In the genomic region with DNA sequence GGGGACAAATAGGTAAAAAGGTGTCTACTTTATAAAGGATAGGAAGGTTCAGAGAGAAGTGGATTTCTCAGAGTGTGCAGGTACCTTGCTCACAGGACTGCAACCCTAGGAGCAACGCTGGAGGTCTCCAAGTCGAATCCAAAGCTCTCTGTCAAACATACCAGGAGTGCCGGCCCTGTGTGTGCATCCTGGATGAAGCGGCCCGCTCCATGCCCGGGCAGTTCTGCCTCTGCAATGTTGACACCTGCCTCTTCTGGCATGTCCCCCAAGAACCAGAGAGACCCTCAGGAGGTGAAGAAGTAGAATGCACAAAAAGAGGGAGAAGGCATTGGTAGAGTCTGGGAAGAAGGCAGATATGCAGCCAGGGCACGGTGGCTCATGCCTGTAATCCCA, we compare ENCODE assay signal across 24 cellular contexts. TPM values are rescaled to one million over a fixed set of nuclear protein-coding genes. Genes with fewer than 3 reads are reported as not detected.
A peak's percentile ranks its signal among the peaks of the same experiment; 100 is the strongest.
DNase-seq lines count a peak whose midpoint lies in the region; ATAC-seq, FAIRE-seq and TF ChIP-seq lines count a peak whose summit lies in the region.
"Had no signal": no experiment of that assay in that cellular context is flagged by ENCODE, and none has a peak within 500 bp of the region (broad histone marks: within the 10 kb centered on the region; RNA-seq: fewer than 3 reads in every experiment).

No MANE protein-coding gene starts in this region.

- no peak for TF ChIP-seq EP300 in K562 (IDR thresholded peaks at IDR 0.05; ENCODE audit: low read length)

- H2BK15ac ChIP-seq in neuronal stem cell (ENCODE audit: low read length), result no peak overlapping the region

- FAIRE-seq in K562 (lab: Jason Lieb, UNC), result no peak
- FAIRE-seq: A204.1, D721Med, G401.6, GM12891 had no signal

- no peak overlapping the region for H2AK5ac ChIP-seq in neuronal stem cell (ENCODE audit: low read depth, low read length)

- H2AFZ ChIP-seq in K562 (ENCODE audit: low read depth, low read length) (no peak overlapping the region), neuronal stem cell (ENCODE audit: low read length) (no peak overlapping the region)

- no peak for TF ChIP-seq CTCF in K562 (IDR thresholded peaks at IDR 0.05 in 2 of 3, conservative IDR thresholded peaks at IDR 0.05 in 1 of 3; ENCODE audit: insufficient read depth in 2 of 3, low read depth in 1 of 3, low read length in 3 of 3)

- in situ Hi-C loops in K562 (cut with MboI), result no loop called here

- H3K79me1 ChIP-seq in neuronal stem cell (ENCODE audit: low read depth, low read length), result peaks cover 1% of the 10 kb centered on the region

- no TSS peak for BruUV-seq in K562 (replicated peaks; lab: Mats Ljungman, UMichigan)

- DNase-seq in Right ventricle myocardium superior (peak; percentile 3), left ventricle myocardium superior (no peak), K562 (ENCODE audit: extremely low read depth in 1 of 4, low spot score in 3 of 4) (no peak), neuronal stem cell (ENCODE audit: low spot score) (no peak), NCI-H2081 treated with DMSO at 0.1 percent for 48 hours (lab: John Stamatoyannopoulos, UW) (no peak)
- DNase-seq: 8988T; ACHN; BE2C; C1 segment of cervical spinal cord; Calu3; CD4-positive, alpha-beta T cell; CD8-positive, alpha-beta T cell; DMS79 treated with DMSO at 0.1 percent for 48 hours; GF-D8 had no signal

- 11% methylated on average over 7 of the region's 7 CpGs for WGBS in K562 (ENCODE audit: insufficient coverage, low coverage, missing lambda C conversion rate)
- no CpG with 5 or more reads among the region's 7 CpGs for WGBS in neuronal stem cell (ENCODE audit: extremely low coverage in 2 of 2, insufficient read length in 2 of 2, insufficient replicate concordance in 1 of 2), 2 donors

- H4K8ac ChIP-seq in neuronal stem cell (ENCODE audit: low read depth, low read length), result no peak overlapping the region

- CTCF ChIA-PET in K562 (lab: Yijun Ruan, JAX; ENCODE audit: low intra/inter-chr PET ratio), result no interaction called here

- ATAC-seq in Right ventricle myocardium superior (ENCODE audit: poor library complexity) (no peak), left ventricle myocardium superior (no peak), K562 (no peak), GM18868 (IDR thresholded peaks at IDR 0.05; ENCODE audit: unreplicated experiment) (no peak)
- ATAC-seq: CD8-positive, alpha-beta T cell had no signal

- H3K4me2 ChIP-seq in K562 (ENCODE audit: insufficient read depth, low read length), result no peak overlapping the region
- no peak overlapping the region for H3K4me2 ChIP-seq in neuronal stem cell (ENCODE audit: insufficient read depth, low read length, poor library complexity, severe bottlenecking)
- H3K4me2 ChIP-seq: BLaER1 had no signal

- H3K9me3 ChIP-seq in K562 (replicated peaks; ENCODE audit: control insufficient read depth, insufficient read depth, low read depth, low read length) (no peaks in the 10 kb centered on the region), neuronal stem cell (replicated peaks in 1 of 2; ENCODE audit: control insufficient read depth in 2 of 2, insufficient read depth in 1 of 2, low read depth in 1 of 2, low read length in 2 of 2) (no peaks in the 10 kb centered on the region)
- H3K9me3 ChIP-seq: BE2C, BLaER1, Caco-2 had no signal

- intact Hi-C loops in Right ventricle myocardium superior (cut with DNase I) (no loop called here), left ventricle myocardium superior (cut with micrococcal nuclease) (no loop called here), K562 (cut with micrococcal nuclease) (loop anchor here (10.0 kb wide), 1 partner anchor 497 kb away; no protein-coding TSS in a partner anchor)

- no peak overlapping the region for H3K4me3 ChIP-seq in K562
- no peak overlapping the region for H3K4me3 ChIP-seq in neuronal stem cell (ENCODE audit: low read length in 2 of 2)
- H3K4me3 ChIP-seq: BLaER1 had no signal

- no peak overlapping the region for H3K14ac ChIP-seq in neuronal stem cell (ENCODE audit: low read length)

- no peak overlapping the region for H2BK5ac ChIP-seq in neuronal stem cell (ENCODE audit: low read length)

- H3K27ac ChIP-seq in K562 (ENCODE audit: extremely low read depth, low read depth, low read length) (no peak overlapping the region), neuronal stem cell (replicated peaks; ENCODE audit: low read length) (no peak overlapping the region)
- H3K27ac ChIP-seq: BLaER1 had no signal

- H3K79me2 ChIP-seq in K562 (ENCODE audit: control insufficient read depth, insufficient read depth, low read length), result no peaks in the 10 kb centered on the region

- H3K23ac ChIP-seq in neuronal stem cell (ENCODE audit: low read depth, low read length, poor library complexity), result peak overlapping the region; percentile 83

- H4K20me1 ChIP-seq in K562 (replicated peaks; ENCODE audit: control insufficient read depth, insufficient read depth, low read length), result peaks cover 18% of the 10 kb centered on the region; the same call in 1 of the 2 replicates

- no peak for TF ChIP-seq RAD21 in K562 (CRISPR knock-in tag; conservative IDR thresholded peaks at IDR 0.05 in 1 of 2, IDR thresholded peaks at IDR 0.05 in 1 of 2)

- H3K36me3 ChIP-seq in K562 (ENCODE audit: control insufficient read depth, insufficient read depth, low read length), result peaks cover 18% of the 10 kb centered on the region; the same call in 1 of the 3 replicates
- peaks cover 7 to 18% of the 10 kb centered on the region in 2 donors for H3K36me3 ChIP-seq in neuronal stem cell (replicated peaks in 1 of 2; ENCODE audit: control insufficient read depth in 2 of 2, insufficient read depth in 2 of 2, low read length in 2 of 2)
- H3K36me3 ChIP-seq: BE2C had no signal

- no peak overlapping the region for H3K18ac ChIP-seq in neuronal stem cell (ENCODE audit: low read length)

- H3K9me1 ChIP-seq in K562 (ENCODE audit: control insufficient read depth, insufficient read depth, low read length), result peaks cover 6% of the 10 kb centered on the region

- H4K91ac ChIP-seq in neuronal stem cell (ENCODE audit: low read depth, low read length, poor library complexity), result no peak overlapping the region

- TF ChIP-seq POLR2A in K562 (conservative IDR thresholded peaks at IDR 0.05), result no peak

- H3K4me1 ChIP-seq in K562 (replicated peaks in 1 of 2; ENCODE audit: control insufficient read depth in 2 of 2, insufficient read depth in 2 of 2, low read length in 2 of 2), result peaks cover 3 to 37% of the 10 kb centered on the region in 2 experiments; a peak in 4 of 5 replicates
- H3K4me1 ChIP-seq in neuronal stem cell (ENCODE audit: control insufficient read depth in 2 of 2, insufficient read depth in 1 of 2, low read depth in 1 of 2, low read length in 2 of 2), result no peaks in the 10 kb centered on the region
- H3K4me1 ChIP-seq: BE2C had no signal

- H3K9ac ChIP-seq in K562 (ENCODE audit: insufficient read depth in 1 of 2, low read depth in 2 of 2, low read length in 2 of 2) (no peak overlapping the region), neuronal stem cell (ENCODE audit: low read depth, low read length, poor library complexity) (no peak overlapping the region)
- H3K9ac ChIP-seq: BLaER1 had no signal

- H2BK120ac ChIP-seq in neuronal stem cell (ENCODE audit: low read depth, low read length), result no peak overlapping the region

- no peak overlapping the region for H2BK12ac ChIP-seq in neuronal stem cell (ENCODE audit: low read length)

- POLR2A ChIA-PET in K562 (lab: Yijun Ruan, JAX), result interaction anchor here (0.6 to 5.0 kb wide), 5 partner anchors 11 to 166 kb away, joined by 3 to 44 read pairs (median 4); partner anchors contain the start of gene SLC25A1

- peaks cover 18 to 30% of the 10 kb centered on the region in 2 experiments; a peak in 4 of 5 replicates for H3K27me3 ChIP-seq in K562 (ENCODE audit: control insufficient read depth in 2 of 2, insufficient read depth in 2 of 2, low read length in 2 of 2)
- H3K27me3 ChIP-seq in neuronal stem cell (ENCODE audit: control insufficient read depth in 3 of 3, insufficient read depth in 3 of 3, low read depth in 1 of 3, low read length in 3 of 3), result peaks cover 0 to 3% (median 0%) of the 10 kb centered on the region in 3 experiments
- H3K27me3 ChIP-seq: BE2C, BLaER1 had no signal

- H3K4ac ChIP-seq in neuronal stem cell (ENCODE audit: low read length), result no peak overlapping the region

RNA-seq across cellular contexts. Expression of gene TSSK2, which starts 3.1 kb away (rescaled TPM):
- not detected for total RNA-seq in Right ventricle myocardium superior
- total RNA-seq in left ventricle myocardium superior, result not detected
- 0.21 TPM in 1 of 2 replicates, not detected in the other for total RNA-seq in K562 (2011; cell fraction: chromatin; rRNA removed; ENCODE audit: low replicate concordance)
- total RNA-seq in K562 (2011; cell fraction: nucleolus; rRNA removed), result not detected in 2 replicates
- 0.22 TPM in 1 of 2 replicates, not detected in the other for total RNA-seq in K562 (2011; cell fraction: nucleoplasm; rRNA removed)
- not detected in 2 replicates for total RNA-seq in K562 (2014; rRNA removed)
- total RNA-seq in K562 (2014; rRNA removed; fragmentation: Illumina TruSeq; extraction: Trizol), result not detected in 2 replicates
- not detected in 2 replicates for total RNA-seq in K562 (2015; rRNA removed; fragmentation: Illumina TruSeq; extraction: Trizol)
- total RNA-seq in K562 (2021), result not detected in 2 replicates
- polyA plus RNA-seq in K562 (2011; rRNA removed), result not detected in 2 replicates
- 0.04 TPM in 1 of 2 replicates, not detected in the other for polyA plus RNA-seq in K562 (2011; cell fraction: cytosol; rRNA removed)
- polyA plus RNA-seq in K562 (2011; cell fraction: nucleus; rRNA removed), result 0.10 TPM in 1 of 2 replicates, not detected in the other
- polyA plus RNA-seq in K562 (2012), result not detected in 2 replicates
- not detected in 2 replicates for polyA plus RNA-seq in K562 (2014; fragmentation: Illumina TruSeq; extraction: Trizol)
- polyA plus RNA-seq in K562 (2014; fragmentation: Nextera tagmentation; extraction: Ambion mirVana), result not detected
- polyA plus RNA-seq in K562 (2014; rRNA removed), result 0.04 TPM in 1 of 2 replicates, not detected in the other
- not detected in 2 replicates for polyA minus RNA-seq in K562 (2011; rRNA and poly(A)+ RNA removed)
- not detected in 2 replicates for polyA minus RNA-seq in K562 (2011; cell fraction: cytosol; rRNA and poly(A)+ RNA removed)
- polyA minus RNA-seq in K562 (2011; cell fraction: nucleus; rRNA and poly(A)+ RNA removed), result not detected in 2 replicates
- polyA plus RNA-seq in neuronal stem cell (2013, experiment 1 of 2), result not detected
- not detected for polyA plus RNA-seq in neuronal stem cell (2013, experiment 2 of 2)
- total RNA-seq: A673, Caco-2, Calu3 had no signal
- polyA plus RNA-seq: AG04450, CD14-positive monocyte had no signal

RNA-seq across cellular contexts. Expression of gene DGCR2, which starts 5.8 kb away (rescaled TPM):
- total RNA-seq in Right ventricle myocardium superior (29.7 TPM), left ventricle myocardium superior (33.1 TPM), K562 (2014; rRNA removed) (62.9 and 79.7 TPM in 2 replicates), K562 (2014; rRNA removed; fragmentation: Illumina TruSeq; extraction: Trizol) (25.0 and 31.7 TPM in 2 replicates), K562 (2015; rRNA removed; fragmentation: Illumina TruSeq; extraction: Trizol) (52.2 and 56.7 TPM in 2 replicates), K562 (2021) (101 and 103 TPM in 2 replicates)
- total RNA-seq in K562 (2011; cell fraction: chromatin; rRNA removed; ENCODE audit: low replicate concordance), result 104 and 237 TPM in 2 replicates
- 233 and 250 TPM in 2 replicates for total RNA-seq in K562 (2011; cell fraction: nucleolus; rRNA removed)
- 163 and 192 TPM in 2 replicates for total RNA-seq in K562 (2011; cell fraction: nucleoplasm; rRNA removed)
- polyA plus RNA-seq in K562 (2011; rRNA removed) (45.6 and 65.3 TPM in 2 replicates), K562 (2014; fragmentation: Illumina TruSeq; extraction: Trizol) (56.7 and 59.7 TPM in 2 replicates), K562 (2014; fragmentation: Nextera tagmentation; extraction: Ambion mirVana) (under 1 TPM; 0.69 to 0.70 TPM), K562 (2014; rRNA removed) (54.1 and 56.4 TPM in 2 replicates)
- polyA plus RNA-seq in K562 (2011; cell fraction: cytosol; rRNA removed), result 87.9 and 92.8 TPM in 2 replicates
- polyA plus RNA-seq in K562 (2011; cell fraction: nucleus; rRNA removed), result 96.5 and 99.6 TPM in 2 replicates
- 68.2 and 87.4 TPM in 2 replicates for polyA plus RNA-seq in K562 (2012)
- polyA minus RNA-seq in K562 (2011; rRNA and poly(A)+ RNA removed), result 59.4 and 60.5 TPM in 2 replicates
- 76.8 and 101 TPM in 2 replicates for polyA minus RNA-seq in K562 (2011; cell fraction: cytosol; rRNA and poly(A)+ RNA removed)
- 59.6 and 106 TPM in 2 replicates for polyA minus RNA-seq in K562 (2011; cell fraction: nucleus; rRNA and poly(A)+ RNA removed)
- 31.2 TPM for polyA plus RNA-seq in neuronal stem cell (2013, experiment 1 of 2)
- 31.1 TPM for polyA plus RNA-seq in neuronal stem cell (2013, experiment 2 of 2)

RNA-seq across cellular contexts. Expression of gene ESS2, which starts 16.4 kb away (rescaled TPM):
- 6.7 TPM for total RNA-seq in Right ventricle myocardium superior
- total RNA-seq in left ventricle myocardium superior, result 9.3 TPM
- total RNA-seq in K562 (2011; cell fraction: chromatin; rRNA removed; ENCODE audit: low replicate concordance), result 22.9 and 43.9 TPM in 2 replicates
- 30.7 and 33.7 TPM in 2 replicates for total RNA-seq in K562 (2011; cell fraction: nucleolus; rRNA removed)
- 20.2 and 27.2 TPM in 2 replicates for total RNA-seq in K562 (2011; cell fraction: nucleoplasm; rRNA removed)
- total RNA-seq in K562 (2014; rRNA removed), result 42.5 and 47.4 TPM in 2 replicates
- 9.4 and 10.7 TPM in 2 replicates for total RNA-seq in K562 (2014; rRNA removed; fragmentation: Illumina TruSeq; extraction: Trizol)
- 28.3 and 30.9 TPM in 2 replicates for total RNA-seq in K562 (2015; rRNA removed; fragmentation: Illumina TruSeq; extraction: Trizol)
- total RNA-seq in K562 (2021), result 51.3 and 52.8 TPM in 2 replicates
- polyA plus RNA-seq in K562 (2011; rRNA removed), result 26.8 and 44.0 TPM in 2 replicates
- 44.3 and 59.3 TPM in 2 replicates for polyA plus RNA-seq in K562 (2011; cell fraction: cytosol; rRNA removed)
- polyA plus RNA-seq in K562 (2011; cell fraction: nucleus; rRNA removed), result 50.0 and 63.7 TPM in 2 replicates
- 34.4 and 35.2 TPM in 2 replicates for polyA plus RNA-seq in K562 (2012)
- polyA plus RNA-seq in K562 (2014; fragmentation: Illumina TruSeq; extraction: Trizol), result 23.6 and 41.0 TPM in 2 replicates
- 1 to 10 TPM in 1 of 2 experiments, under 1 TPM in 1; 0.70 to 1.9 TPM for polyA plus RNA-seq in K562 (2014; fragmentation: Nextera tagmentation; extraction: Ambion mirVana)
- 47.1 and 58.1 TPM in 2 replicates for polyA plus RNA-seq in K562 (2014; rRNA removed)
- 11.3 and 13.6 TPM in 2 replicates for polyA minus RNA-seq in K562 (2011; rRNA and poly(A)+ RNA removed)
- 16.3 and 30.8 TPM in 2 replicates for polyA minus RNA-seq in K562 (2011; cell fraction: cytosol; rRNA and poly(A)+ RNA removed)
- polyA minus RNA-seq in K562 (2011; cell fraction: nucleus; rRNA and poly(A)+ RNA removed), result 11.7 and 24.3 TPM in 2 replicates
- polyA plus RNA-seq in neuronal stem cell (2013, experiment 1 of 2), result 9.2 TPM
- polyA plus RNA-seq in neuronal stem cell (2013, experiment 2 of 2), result 9.2 TPM

RNA-seq across cellular contexts. Expression of gene GSC2, which starts 22.1 kb away (rescaled TPM):
- not detected for total RNA-seq in Right ventricle myocardium superior
- not detected for total RNA-seq in left ventricle myocardium superior
- not detected in 2 replicates for total RNA-seq in K562 (2011; cell fraction: chromatin; rRNA removed; ENCODE audit: low replicate concordance)
- total RNA-seq in K562 (2011; cell fraction: nucleolus; rRNA removed), result not detected in 2 replicates
- total RNA-seq in K562 (2011; cell fraction: nucleoplasm; rRNA removed), result not detected in 2 replicates
- not detected in 2 replicates for total RNA-seq in K562 (2014; rRNA removed)
- not detected in 2 replicates for total RNA-seq in K562 (2014; rRNA removed; fragmentation: Illumina TruSeq; extraction: Trizol)
- total RNA-seq in K562 (2015; rRNA removed; fragmentation: Illumina TruSeq; extraction: Trizol), result not detected in 2 replicates
- total RNA-seq in K562 (2021), result not detected in 2 replicates
- polyA plus RNA-seq in K562 (2011; rRNA removed), result not detected in 2 replicates
- not detected in 2 replicates for polyA plus RNA-seq in K562 (2011; cell fraction: cytosol; rRNA removed)
- polyA plus RNA-seq in K562 (2011; cell fraction: nucleus; rRNA removed), result not detected in 2 replicates
- not detected in 2 replicates for polyA plus RNA-seq in K562 (2012)
- not detected in 2 replicates for polyA plus RNA-seq in K562 (2014; fragmentation: Illumina TruSeq; extraction: Trizol)
- polyA plus RNA-seq in K562 (2014; fragmentation: Nextera tagmentation; extraction: Ambion mirVana), result not detected
- not detected in 2 replicates for polyA plus RNA-seq in K562 (2014; rRNA removed)
- not detected in 2 replicates for polyA minus RNA-seq in K562 (2011; rRNA and poly(A)+ RNA removed)
- polyA minus RNA-seq in K562 (2011; cell fraction: cytosol; rRNA and poly(A)+ RNA removed), result not detected in 2 replicates
- polyA minus RNA-seq in K562 (2011; cell fraction: nucleus; rRNA and poly(A)+ RNA removed), result not detected in 2 replicates
- polyA plus RNA-seq in neuronal stem cell (2013, experiment 1 of 2), result not detected
- polyA plus RNA-seq in neuronal stem cell (2013, experiment 2 of 2), result not detected
- total RNA-seq: A673; Caco-2; Calu3; CD4-positive, alpha-beta T cell; CD8-positive, alpha-beta T cell had no signal
- polyA plus RNA-seq: AG04450, CD14-positive monocyte had no signal

RNA-seq across cellular contexts. Expression of gene SLC25A1, which starts 50.5 kb away (rescaled TPM):
- 26.6 TPM for total RNA-seq in Right ventricle myocardium superior
- 27.8 TPM for total RNA-seq in left ventricle myocardium superior
- 34.4 and 107 TPM in 2 replicates for total RNA-seq in K562 (2011; cell fraction: chromatin; rRNA removed; ENCODE audit: low replicate concordance)
- 114 and 122 TPM in 2 replicates for total RNA-seq in K562 (2011; cell fraction: nucleolus; rRNA removed)
- 76.8 and 81.5 TPM in 2 replicates for total RNA-seq in K562 (2011; cell fraction: nucleoplasm; rRNA removed)
- 329 and 469 TPM in 2 replicates for total RNA-seq in K562 (2014; rRNA removed)
- total RNA-seq in K562 (2014; rRNA removed; fragmentation: Illumina TruSeq; extraction: Trizol), result 54.3 and 89.6 TPM in 2 replicates
- 109 and 119 TPM in 2 replicates for total RNA-seq in K562 (2015; rRNA removed; fragmentation: Illumina TruSeq; extraction: Trizol)
- 399 and 408 TPM in 2 replicates for total RNA-seq in K562 (2021)
- polyA plus RNA-seq in K562 (2011; rRNA removed), result 110 and 216 TPM in 2 replicates
- 329 and 368 TPM in 2 replicates for polyA plus RNA-seq in K562 (2011; cell fraction: cytosol; rRNA removed)
- polyA plus RNA-seq in K562 (2011; cell fraction: nucleus; rRNA removed), result 294 and 343 TPM in 2 replicates
- polyA plus RNA-seq in K562 (2012), result 272 and 330 TPM in 2 replicates
- polyA plus RNA-seq in K562 (2014; fragmentation: Illumina TruSeq; extraction: Trizol), result 183 and 239 TPM in 2 replicates
- 10 to 100 TPM; 11.0 to 23.7 TPM for polyA plus RNA-seq in K562 (2014; fragmentation: Nextera tagmentation; extraction: Ambion mirVana)
- 248 and 262 TPM in 2 replicates for polyA plus RNA-seq in K562 (2014; rRNA removed)
- 64.7 and 77.1 TPM in 2 replicates for polyA minus RNA-seq in K562 (2011; rRNA and poly(A)+ RNA removed)
- polyA minus RNA-seq in K562 (2011; cell fraction: cytosol; rRNA and poly(A)+ RNA removed), result 103 and 287 TPM in 2 replicates
- 46.3 and 88.1 TPM in 2 replicates for polyA minus RNA-seq in K562 (2011; cell fraction: nucleus; rRNA and poly(A)+ RNA removed)
- polyA plus RNA-seq in neuronal stem cell (2013, experiment 1 of 2), result 75.2 TPM
- 71.9 TPM for polyA plus RNA-seq in neuronal stem cell (2013, experiment 2 of 2)
